1 cellular context compared by ENCODE assay signal in genomic region chr19:43675269-43675879, GRCh38.
TF ChIP-seq lines count a peak whose summit lies in the region.

No MANE protein-coding gene starts in this region.

TF ChIP-seq in HCT116, 20 proteins besides CTCF, POLR2A, EP300 and RAD21:
- no peak for TF ChIP-seq REST (IDR thresholded peaks at IDR 0.05; ENCODE audit: low read depth)
- TF ChIP-seq JUND (IDR thresholded peaks at IDR 0.05), result peak; percentile 93
- TF ChIP-seq EZH2phosphoT487 (IDR thresholded peaks at IDR 0.05; ENCODE audit: borderline replicate concordance), result no peak
- peak; percentile 48; the same call in 1 of the 2 replicates for TF ChIP-seq POLR2AphosphoS5 (IDR thresholded peaks at IDR 0.05; ENCODE audit: low read depth, low read length)
- peak; percentile 50 for TF ChIP-seq ZBTB33 (IDR thresholded peaks at IDR 0.05; ENCODE audit: extremely low read depth, insufficient replicate concordance, low read length)
- no peak for TF ChIP-seq ZNF274 (IDR thresholded peaks at IDR 0.05; ENCODE audit: low read depth, low read length)
- TF ChIP-seq FOSL1 (IDR thresholded peaks at IDR 0.05; ENCODE audit: low read depth), result peak; percentile 89
- TF ChIP-seq CBX3 (IDR thresholded peaks at IDR 0.05; ENCODE audit: low read depth), result peak; percentile 83; the same call in 1 of the 2 replicates
- TF ChIP-seq MAX (IDR thresholded peaks at IDR 0.05), result peak; percentile 88
- no peak for TF ChIP-seq ELF1 (IDR thresholded peaks at IDR 0.05; ENCODE audit: borderline replicate concordance, low read depth)
- peak; percentile 93 for TF ChIP-seq SP1 (IDR thresholded peaks at IDR 0.05; ENCODE audit: low read depth)
- peak; percentile 44 for TF ChIP-seq TCF7L2 (IDR thresholded peaks at IDR 0.05; ENCODE audit: borderline replicate concordance, extremely low read depth, insufficient read depth, insufficient read length)
- TF ChIP-seq SIN3A (IDR thresholded peaks at IDR 0.05; ENCODE audit: low read depth), result no peak; the same call in 1 of the 2 replicates
- no peak; the same call in 1 of the 2 replicates for TF ChIP-seq CEBPB (IDR thresholded peaks at IDR 0.05; ENCODE audit: low read depth)
- no peak for TF ChIP-seq EGR1 (IDR thresholded peaks at IDR 0.05; ENCODE audit: low read depth)
- no peak for TF ChIP-seq ZFX (IDR thresholded peaks at IDR 0.05)
- TF ChIP-seq YY1 (IDR thresholded peaks at IDR 0.05; ENCODE audit: extremely low read depth, insufficient replicate concordance, low read depth, low read length), result peak; percentile 65
